ENCODE assay signal across 27 cellular contexts in genomic region chr20:47286681-47287080, GRCh38.
"Had no signal": no experiment of that assay in that cellular context is flagged by ENCODE, and none has a peak within 500 bp of the region (broad histone marks: within the 10 kb centered on the region; RNA-seq: fewer than 3 reads in every experiment).

No MANE protein-coding gene starts in this region.

- H3K4me1 ChIP-seq: ascending aorta, gastroesophageal sphincter, pancreas, psoas muscle, tibial nerve had no signal

- H3K9me3 ChIP-seq: ascending aorta, gastroesophageal sphincter, pancreas, psoas muscle, tibial nerve had no signal

- H3K27ac Mint-ChIP-seq: activated CD4-positive, alpha-beta memory T cell treated with anti-CD3 and anti-CD28 coated beads for 36 hours; activated CD4-positive, alpha-beta T cell treated with anti-CD3 and anti-CD28 coated beads, Interleukin-2, amount 10 ng/mL, durations not matched to agents 24 days and 14 days; effector memory CD8-positive, alpha-beta T cell had no signal

- H3K4me3 Mint-ChIP-seq: activated CD4-positive, alpha-beta memory T cell treated with anti-CD3 and anti-CD28 coated beads for 36 hours; activated CD4-positive, alpha-beta T cell treated with anti-CD3 and anti-CD28 coated beads, Interleukin-2, amount 10 ng/mL, durations not matched to agents 24 days and 14 days; activated T-helper 17 cell treated with anti-CD3 and anti-CD28 coated beads, Interleukin-2, amount 50 U/mL, for 72 hours; brain; effector memory CD8-positive, alpha-beta T cell; naive thymus-derived CD4-positive, alpha-beta T cell; neural crest cell had no signal

- H3K4me3 ChIP-seq: ascending aorta, cardiac muscle cell, gastroesophageal sphincter, pancreas, psoas muscle, tibial nerve had no signal

- H3K27ac ChIP-seq: ascending aorta, cardiac muscle cell, gastroesophageal sphincter, pancreas, psoas muscle, tibial nerve had no signal

- DNase-seq: activated CD4-positive, alpha-beta memory T cell treated with anti-CD3 and anti-CD28 coated beads for 36 hours; activated CD4-positive, alpha-beta T cell treated with anti-CD3 and anti-CD28 coated beads, Interleukin-2, amount 10 ng/mL, durations not matched to agents 24 days and 14 days; activated CD8-positive, alpha-beta memory T cell treated with anti-CD3 and anti-CD28 coated beads, Interleukin-2, amount 50 U/mL, for 4 hours; activated gamma-delta T cell treated with Interleukin-2 at 50 U/mL for 16 hours; activated T-cell treated with anti-CD3 and anti-CD28 coated beads, Interleukin-2, amount 50 U/mL, for 1 hour; cortex of kidney; effector memory CD8-positive, alpha-beta T cell; head of caudate nucleus; hippocampal formation; left cardiac atrium; mammary epithelial cell; midbrain; naive thymus-derived CD4-positive, alpha-beta T cell; nucleus accumbens; pancreas; psoas muscle; stimulated activated CD4-positive, alpha-beta T cell treated with anti-CD3 and anti-CD28 coated beads, Interleukin-2, amount 100 ng/mL, for 48 hours; stimulated activated naive CD4-positive, alpha-beta T cell treated with Interleukin-2 at 50 U/mL for 16 hours had no signal

- H3K4me1 Mint-ChIP-seq: neural crest cell had no signal

- H3K9me3 Mint-ChIP-seq: activated CD4-positive, alpha-beta memory T cell treated with anti-CD3 and anti-CD28 coated beads for 36 hours; activated CD4-positive, alpha-beta T cell treated with anti-CD3 and anti-CD28 coated beads, Interleukin-2, amount 10 ng/mL, durations not matched to agents 24 days and 14 days; activated naive CD4-positive, alpha-beta T cell treated with anti-CD3 and anti-CD28 coated beads, Interleukin-2, amount 50 U/mL, for 72 hours; activated T-helper 17 cell treated with anti-CD3 and anti-CD28 coated beads, Interleukin-2, amount 50 U/mL, for 72 hours; brain; effector memory CD8-positive, alpha-beta T cell; naive thymus-derived CD4-positive, alpha-beta T cell; neural crest cell had no signal

- H3K27me3 ChIP-seq: ascending aorta, cardiac muscle cell, gastroesophageal sphincter, pancreas, tibial nerve had no signal

- H3K27me3 Mint-ChIP-seq: activated CD4-positive, alpha-beta memory T cell treated with anti-CD3 and anti-CD28 coated beads for 36 hours; activated CD4-positive, alpha-beta T cell treated with anti-CD3 and anti-CD28 coated beads, Interleukin-2, amount 10 ng/mL, durations not matched to agents 24 days and 14 days; activated T-helper 17 cell treated with anti-CD3 and anti-CD28 coated beads, Interleukin-2, amount 50 U/mL, for 72 hours; brain; effector memory CD8-positive, alpha-beta T cell; naive thymus-derived CD4-positive, alpha-beta T cell had no signal

- ATAC-seq: activated CD4-positive, CD25-positive, alpha-beta regulatory T cell treated with anti-CD3 and anti-CD28 coated beads, Interleukin-2, amount 50 U/mL, for 24 hours; activated naive CD4-positive, alpha-beta T cell treated with anti-CD3 and anti-CD28 coated beads, Interleukin-2, amount 50 U/mL, for 72 hours; activated T-helper 17 cell treated with anti-CD3 and anti-CD28 coated beads, Interleukin-2, amount 50 U/mL, for 72 hours; effector memory CD8-positive, alpha-beta T cell; gastroesophageal sphincter; left cardiac atrium; naive thymus-derived CD4-positive, alpha-beta T cell; pancreas; psoas muscle had no signal
